ENCODE assay signal across 9 cellular contexts in genomic region chr1:3543076-3544049, GRCh38.
DNase-seq lines count a peak whose midpoint lies in the region; ATAC-seq and TF ChIP-seq lines count a peak whose summit lies in the region.
"Had no signal": no experiment of that assay in that cellular context is flagged by ENCODE, and none has a peak within 500 bp of the region (broad histone marks: within the 10 kb centered on the region; RNA-seq: fewer than 3 reads in every experiment).

No MANE protein-coding gene starts in this region.

- H3K27me3 ChIP-seq in kidney epithelial cell (ENCODE audit: control insufficient read depth, insufficient read depth, low read length), result peaks cover 23% of the 10 kb centered on the region
- no peaks in the 10 kb centered on the region for H3K27me3 ChIP-seq in tibial artery

- no peak for ATAC-seq in HG02884 (IDR thresholded peaks at IDR 0.05; ENCODE audit: unreplicated experiment)
- ATAC-seq: activated CD4-positive, CD25-positive, alpha-beta regulatory T cell treated with anti-CD3 and anti-CD28 coated beads, Interleukin-2, amount 50 U/mL, for 24 hours had no signal

- no peaks in the 10 kb centered on the region for H3K36me3 ChIP-seq in kidney epithelial cell (ENCODE audit: control insufficient read depth, insufficient read depth, low read length)
- H3K36me3 ChIP-seq in tibial artery, result no peaks in the 10 kb centered on the region

- intact Hi-C loops in tibial artery (cut with DNase I; ENCODE audit: low total_unique reads), result no loop called here

- TF ChIP-seq CTCF in cardiac fibroblast (IDR thresholded peaks at IDR 0.05; ENCODE audit: low read depth, low read length) (no peak), kidney epithelial cell (IDR thresholded peaks at IDR 0.05; ENCODE audit: insufficient read depth, low read length, poor library complexity, severe bottlenecking) (no peak), tibial artery (IDR thresholded peaks at IDR 0.05) (no peak)

- H3K4me1 ChIP-seq in tibial artery, result peaks cover 0 to 94% (median 78%) of the 10 kb centered on the region in 4 donors

- H3K4me3 ChIP-seq in cardiac fibroblast (replicated peaks in 1 of 2; ENCODE audit: low read depth in 2 of 2, low read length in 2 of 2) (no peak overlapping the region), kidney epithelial cell (ENCODE audit: low read depth, low read length) (no peak overlapping the region), tibial artery (peak overlapping the region; percentile 13 to 28)

- DNase-seq in HPDE6-E6E7 (ENCODE audit: extremely low spot score) (peak; percentile 77), cardiac fibroblast (ENCODE audit: low read depth in 2 of 2) (peak; percentile 85 to 91), kidney epithelial cell (ENCODE audit: low read depth) (peak; percentile 10), tibial artery (peak; percentile 88 to 97)
- DNase-seq in stimulated activated CD8-positive, alpha-beta memory T cell treated with anti-CD3 and anti-CD28 coated beads, Interleukin-4, amount 100 ng/mL, for 48 hours, result no peak
- no peak for DNase-seq in central memory CD4-positive, alpha-beta T cell
- DNase-seq in activated naive CD4-positive, alpha-beta T cell (lab: John Stamatoyannopoulos, UW), result no peak

- peak overlapping the region; percentile 88 for H3K27ac ChIP-seq in tibial artery

- no peaks in the 10 kb centered on the region for H3K9me3 ChIP-seq in tibial artery

Comparison
In these comparisons a context has a peak if more than half of its experiments do, and no peak if none do; other contexts are left out.
1. DNase-seq: peak in HPDE6-E6E7 (single experiment), cardiac fibroblast (2 of 2), kidney epithelial cell (single experiment) and tibial artery (2 of 2); none in stimulated activated CD8-positive, alpha-beta memory T cell treated with anti-CD3 and anti-CD28 coated beads, Interleukin-4, amount 100 ng/mL, for 48 hours (single experiment), central memory CD4-positive, alpha-beta T cell (single experiment) and activated naive CD4-positive, alpha-beta T cell (0 of 4).
2. H3K4me3 ChIP-seq: peak in tibial artery (2 of 2); none in cardiac fibroblast (0 of 2) and kidney epithelial cell (single experiment).